In the genomic region with DNA sequence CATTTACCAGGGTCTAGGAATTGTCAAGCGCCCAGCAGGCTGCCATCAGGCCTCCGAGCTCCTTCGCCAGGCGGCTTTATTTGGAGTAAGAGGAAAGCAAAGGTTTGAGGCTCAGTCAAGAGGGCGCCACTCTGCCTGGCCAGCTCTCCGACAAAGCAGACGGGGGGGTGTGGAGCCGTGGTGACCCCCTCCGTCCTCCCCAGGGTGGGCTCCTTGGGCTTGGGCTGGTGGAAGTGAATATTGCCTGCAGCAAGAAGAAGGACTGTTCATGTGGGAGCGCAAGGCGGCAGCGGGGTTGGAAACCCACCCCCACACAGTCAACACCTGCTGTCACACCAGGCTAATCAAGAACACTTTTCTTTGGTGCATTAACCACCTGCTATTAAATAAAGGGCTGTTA, we compare ENCODE assay signal across 1 cellular context.
TF ChIP-seq lines count a peak whose summit lies in the region.

No MANE protein-coding gene starts in this region.

TF ChIP-seq in SK-N-SH, 30 proteins besides CTCF, POLR2A, EP300 and RAD21 (continued from another document):
- TF ChIP-seq USF2 (IDR thresholded peaks at IDR 0.05; ENCODE audit: borderline replicate concordance, low read depth, low read length) (no peak), GATA2 (CRISPR knock-in tag; IDR thresholded peaks at IDR 0.05) (no peak), MEF2A (IDR thresholded peaks at IDR 0.05; ENCODE audit: borderline replicate concordance, low read depth) (no peak), EZH2phosphoT487 (IDR thresholded peaks at IDR 0.05; ENCODE audit: borderline replicate concordance, low read depth) (no peak), MXI1 (IDR thresholded peaks at IDR 0.05; ENCODE audit: low read depth, low read length) (no peak)
- TF ChIP-seq, protein P1, sequence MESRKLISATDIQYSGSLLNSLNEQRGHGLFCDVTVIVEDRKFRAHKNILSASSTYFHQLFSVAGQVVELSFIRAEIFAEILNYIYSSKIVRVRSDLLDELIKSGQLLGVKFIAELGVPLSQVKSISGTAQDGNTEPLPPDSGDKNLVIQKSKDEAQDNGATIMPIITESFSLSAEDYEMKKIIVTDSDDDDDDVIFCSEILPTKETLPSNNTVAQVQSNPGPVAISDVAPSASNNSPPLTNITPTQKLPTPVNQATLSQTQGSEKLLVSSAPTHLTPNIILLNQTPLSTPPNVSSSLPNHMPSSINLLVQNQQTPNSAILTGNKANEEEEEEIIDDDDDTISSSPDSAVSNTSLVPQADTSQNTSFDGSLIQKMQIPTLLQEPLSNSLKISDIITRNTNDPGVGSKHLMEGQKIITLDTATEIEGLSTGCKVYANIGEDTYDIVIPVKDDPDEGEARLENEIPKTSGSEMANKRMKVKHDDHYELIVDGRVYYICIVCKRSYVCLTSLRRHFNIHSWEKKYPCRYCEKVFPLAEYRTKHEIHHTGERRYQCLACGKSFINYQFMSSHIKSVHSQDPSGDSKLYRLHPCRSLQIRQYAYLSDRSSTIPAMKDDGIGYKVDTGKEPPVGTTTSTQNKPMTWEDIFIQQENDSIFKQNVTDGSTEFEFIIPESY (IDR thresholded peaks at IDR 0.05; ENCODE audit: borderline replicate concordance, low read depth) = no peak
